11 cellular contexts compared by ENCODE assay signal in genomic region chr15:45628136-45628535, GRCh38. TPM values are rescaled to one million over a fixed set of nuclear protein-coding genes. Genes with fewer than 3 reads are reported as not detected.
"Had no signal": no experiment of that assay in that cellular context is flagged by ENCODE, and none has a peak within 500 bp of the region (broad histone marks: within the 10 kb centered on the region; RNA-seq: fewer than 3 reads in every experiment).

No MANE protein-coding gene starts in this region.

- FAIRE-seq: H1, H54 had no signal

- H3K27ac Mint-ChIP-seq: GM23338, H9, HFFc6 had no signal

- H3K9ac ChIP-seq: GM23248 had no signal

- H3K4me2 ChIP-seq: GM23338 had no signal

- H3K27ac ChIP-seq: GM23248 had no signal

- H3K4me1 Mint-ChIP-seq: GM23338, H9 had no signal

- H3K4me1 ChIP-seq: HAP-1 had no signal

- H3K4me3 ChIP-seq: GM23248, GM23338, HAP-1 had no signal

- DNase-seq: GM23248, GOT3, H7, H9, HCEC 1CT, HFFc6 had no signal

- ATAC-seq: GM23338, HCT116 had no signal

- H3K4me3 Mint-ChIP-seq: GM23338, H9, HFFc6 had no signal

- H2AFZ ChIP-seq: GM23248, GM23338 had no signal

- H3K9me3 ChIP-seq: HAP-1 had no signal

- H3K36me3 ChIP-seq: HAP-1 had no signal

RNA-seq across cellular contexts. Expression of gene SQOR, which starts 6.7 kb away (rescaled TPM):
- total RNA-seq: GM23338 had no signal
